Comparison of ENCODE assay signal across 8 cellular contexts in the genomic region with DNA sequence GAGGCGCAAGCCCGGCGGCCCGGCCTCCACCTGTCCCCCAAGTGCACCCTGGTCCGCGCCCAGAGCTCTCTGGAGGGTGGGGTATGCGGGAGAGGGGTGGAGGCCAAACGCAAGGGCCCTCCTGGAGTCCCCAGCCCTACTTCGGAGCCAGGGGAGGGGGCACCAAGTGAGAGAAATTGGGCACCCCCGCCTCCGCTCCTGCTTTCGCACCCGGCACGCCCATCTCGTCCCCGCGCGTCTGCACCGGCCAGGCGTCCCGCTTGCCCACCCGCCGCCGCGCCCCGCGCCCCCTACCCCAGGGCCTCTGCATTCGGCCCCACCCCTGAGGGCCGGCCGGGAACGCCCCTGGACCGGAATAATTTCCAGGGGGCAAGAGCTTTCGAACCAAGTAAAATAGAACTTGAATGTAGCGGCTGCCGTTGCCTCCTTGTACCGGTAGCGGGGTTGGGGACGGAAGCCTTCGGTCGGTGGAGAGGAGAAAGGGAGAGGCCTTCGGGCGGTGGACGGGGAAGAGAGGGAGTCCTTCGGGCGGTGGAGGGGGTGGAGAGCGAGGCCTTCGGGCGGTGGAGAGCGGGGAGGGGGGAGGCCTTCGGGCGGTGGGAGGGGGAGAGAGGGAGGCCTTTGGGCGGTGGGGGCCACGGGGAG. TPM values are rescaled to one million over a fixed set of nuclear protein-coding genes. Genes with fewer than 3 reads are reported as not detected.
DNase-seq lines count a peak whose midpoint lies in the region; ATAC-seq and TF ChIP-seq lines count a peak whose summit lies in the region.

No MANE protein-coding gene starts in this region.

- peak overlapping the region; percentile 82 to 93 (median 88) for H3K4me3 ChIP-seq in mammary epithelial cell (replicated peaks in 1 of 3; ENCODE audit: insufficient read depth in 1 of 3, low read depth in 2 of 3, low read length in 3 of 3)
- H3K4me3 ChIP-seq in left lung = peak overlapping the region; percentile 77 to 93

- TF ChIP-seq CTCF in mammary epithelial cell (conservative IDR thresholded peaks at IDR 0.05 in 1 of 2, IDR thresholded peaks at IDR 0.05 in 1 of 2; ENCODE audit: extremely low read depth in 1 of 2, insufficient read depth in 1 of 2, low read depth in 1 of 2, low read length in 2 of 2) (no peak), left lung (IDR thresholded peaks at IDR 0.05) (no peak)

- H4K20me1 ChIP-seq in mammary epithelial cell (ENCODE audit: insufficient read depth, low read length) = peaks cover 2% of the 10 kb centered on the region

- peak overlapping the region; percentile 92 for H2AFZ ChIP-seq in mammary epithelial cell (ENCODE audit: low read depth, low read length)

- peaks cover 14% of the 10 kb centered on the region for H3K79me2 ChIP-seq in mammary epithelial cell (ENCODE audit: insufficient read depth, low read length)

- CTCF ChIA-PET in mammary epithelial cell (lab: Charles Lee; ENCODE audit: low non-redundant PET) = no interaction called here

- H3K4me1 Mint-ChIP-seq in stimulated activated naive CD8-positive, alpha-beta T cell treated with anti-CD3 and anti-CD28 coated beads, Interleukin-15, Interleukin-2, amounts not matched to agents 100 ng/mL and 50 ng/mL, for 24 hours (ENCODE audit: low read depth) = peaks cover 16% of the 10 kb centered on the region

- H3K27me3 ChIP-seq in mammary epithelial cell (ENCODE audit: insufficient read depth, low read length) (peaks cover 25% of the 10 kb centered on the region), left lung (peaks cover 28 to 49% of the 10 kb centered on the region in 2 donors)

- peak overlapping the region; percentile 36 for H3K9ac ChIP-seq in mammary epithelial cell (ENCODE audit: insufficient read depth, low read length)

- H3K4me1 ChIP-seq in mammary epithelial cell (ENCODE audit: insufficient read depth, low read length) = peaks cover 19% of the 10 kb centered on the region
- peaks cover 26 to 55% of the 10 kb centered on the region in 2 donors for H3K4me1 ChIP-seq in left lung

- no peaks in the 10 kb centered on the region for H3K36me3 Mint-ChIP-seq in stimulated activated naive CD8-positive, alpha-beta T cell treated with anti-CD3 and anti-CD28 coated beads, Interleukin-15, Interleukin-2, amounts not matched to agents 100 ng/mL and 50 ng/mL, for 24 hours (ENCODE audit: low read depth)

- peak overlapping the region; percentile 61 for H3K27ac Mint-ChIP-seq in stimulated activated naive CD8-positive, alpha-beta T cell treated with anti-CD3 and anti-CD28 coated beads, Interleukin-15, Interleukin-2, amounts not matched to agents 100 ng/mL and 50 ng/mL, for 24 hours

- peaks cover 8% of the 10 kb centered on the region for H3K27me3 Mint-ChIP-seq in stimulated activated naive CD8-positive, alpha-beta T cell treated with anti-CD3 and anti-CD28 coated beads, Interleukin-15, Interleukin-2, amounts not matched to agents 100 ng/mL and 50 ng/mL, for 24 hours

- H3K4me2 ChIP-seq in mammary epithelial cell (ENCODE audit: insufficient read depth, low read depth, low read length) = peak overlapping the region; percentile 98

- BruUV-seq in mammary epithelial cell (replicated peaks; lab: Mats Ljungman, UMichigan) = no TSS peak

- H3K36me3 ChIP-seq in mammary epithelial cell (ENCODE audit: insufficient read depth, low read length) = no peaks in the 10 kb centered on the region
- peaks cover 0 to 15% of the 10 kb centered on the region in 2 donors for H3K36me3 ChIP-seq in left lung

- peak; percentile 84 for DNase-seq in DMS53 (lab: John Stamatoyannopoulos, UW)
- peak; percentile 71 for DNase-seq in RKO (ENCODE audit: low spot score)
- DNase-seq in mammary epithelial cell = peak; percentile 31
- DNase-seq in left lung = peak in 1 of 2 donors; percentile 53
- no peak for DNase-seq in mesenteric fat pad (ENCODE audit: low spot score)

- 0% methylated on average over 2 of the region's 53 CpGs for WGBS in mammary epithelial cell (ENCODE audit: low coverage, missing lambda C conversion rate)

- H3K9me3 ChIP-seq in mammary epithelial cell (replicated peaks; ENCODE audit: insufficient read depth, low read length) = no peaks in the 10 kb centered on the region
- no peaks in the 10 kb centered on the region for H3K9me3 ChIP-seq in left lung

- no peak overlapping the region for H3K27ac ChIP-seq in mammary epithelial cell (ENCODE audit: insufficient read depth, low read depth, low read length)
- H3K27ac ChIP-seq in left lung = peak overlapping the region; percentile 76 to 90

- no peaks in the 10 kb centered on the region for H3K9me3 Mint-ChIP-seq in stimulated activated naive CD8-positive, alpha-beta T cell treated with anti-CD3 and anti-CD28 coated beads, Interleukin-15, Interleukin-2, amounts not matched to agents 100 ng/mL and 50 ng/mL, for 24 hours

- dilution Hi-C loops in mammary epithelial cell (cut with HindIII; ENCODE audit: low sequenced_read_pairs) = no loop called here

- intact Hi-C loops in mammary epithelial cell (cut with micrococcal nuclease) (loop anchor here (1.0 to 5.0 kb wide), 5 partner anchors 38 to 183 kb away; partner anchors contain the start of genes C8G, FBXW5, RABL6 and TRAF2), left lung (cut with DNase I) (no loop called here)

- ATAC-seq in HG03045 (IDR thresholded peaks at IDR 0.05; ENCODE audit: unreplicated experiment) = peak; percentile 6
- peak; percentile 35 for ATAC-seq in left lung
- ATAC-seq in GM18498 (IDR thresholded peaks at IDR 0.05; ENCODE audit: unreplicated experiment) = no peak

- peak overlapping the region; percentile 88 for H3K4me3 Mint-ChIP-seq in stimulated activated naive CD8-positive, alpha-beta T cell treated with anti-CD3 and anti-CD28 coated beads, Interleukin-15, Interleukin-2, amounts not matched to agents 100 ng/mL and 50 ng/mL, for 24 hours

- in situ Hi-C loops in mammary epithelial cell (cut with MboI; ENCODE audit: low sequenced_read_pairs in 2 of 2) = no loop called here

RNA-seq across cellular contexts. Expression of gene PHPT1, which starts 0.7 kb away (rescaled TPM):
- 100 to 1,000 TPM in 1 of 2 donors, 10 to 100 TPM in 1; 55.3 to 143 TPM for total RNA-seq in mammary epithelial cell
- 209 TPM for polyA plus RNA-seq in mammary epithelial cell
- 20.8 TPM for polyA minus RNA-seq in mammary epithelial cell
- total RNA-seq in left lung = 100 to 1,000 TPM; 118 to 151 TPM
- 89.6 TPM for total RNA-seq in mesenteric fat pad

RNA-seq across cellular contexts. Expression of gene MAMDC4, which starts 3.6 kb away (rescaled TPM):
- total RNA-seq in mammary epithelial cell (1 to 10 TPM in 1 of 2 donors, under 1 TPM in 1; 0.83 to 8.8 TPM), left lung (10 to 100 TPM; 14.7 to 16.0 TPM), mesenteric fat pad (1.6 TPM)
- 2.4 TPM for polyA plus RNA-seq in mammary epithelial cell
- polyA minus RNA-seq in mammary epithelial cell = not detected

RNA-seq across cellular contexts. Expression of gene AJM1, which starts 6.2 kb away (rescaled TPM):
- total RNA-seq in mammary epithelial cell (1 to 10 TPM; 1.2 to 2.9 TPM), left lung (1 to 10 TPM; 1.7 to 2.6 TPM), mesenteric fat pad (1.00 TPM)
- 0.40 TPM for polyA plus RNA-seq in mammary epithelial cell
- not detected for polyA minus RNA-seq in mammary epithelial cell

RNA-seq across cellular contexts. Expression of gene EDF1, which starts 17.6 kb away (rescaled TPM):
- total RNA-seq in mammary epithelial cell (100 to 1,000 TPM; 146 to 357 TPM), left lung (100 to 1,000 TPM; 247 to 288 TPM), mesenteric fat pad (215 TPM)
- 322 TPM for polyA plus RNA-seq in mammary epithelial cell
- polyA minus RNA-seq in mammary epithelial cell = 138 TPM

RNA-seq across cellular contexts. Expression of gene TRAF2, which starts 37.8 kb away (rescaled TPM):
- total RNA-seq in mammary epithelial cell (10 to 100 TPM in 1 of 2 donors, 1 to 10 TPM in 1; 8.3 to 27.8 TPM), left lung (10 to 100 TPM; 17.2 to 22.4 TPM), mesenteric fat pad (8.8 TPM)
- 18.4 TPM for polyA plus RNA-seq in mammary epithelial cell
- 24.0 TPM for polyA minus RNA-seq in mammary epithelial cell
